ENCODE assay signal across 18 cellular contexts in the genomic region with DNA sequence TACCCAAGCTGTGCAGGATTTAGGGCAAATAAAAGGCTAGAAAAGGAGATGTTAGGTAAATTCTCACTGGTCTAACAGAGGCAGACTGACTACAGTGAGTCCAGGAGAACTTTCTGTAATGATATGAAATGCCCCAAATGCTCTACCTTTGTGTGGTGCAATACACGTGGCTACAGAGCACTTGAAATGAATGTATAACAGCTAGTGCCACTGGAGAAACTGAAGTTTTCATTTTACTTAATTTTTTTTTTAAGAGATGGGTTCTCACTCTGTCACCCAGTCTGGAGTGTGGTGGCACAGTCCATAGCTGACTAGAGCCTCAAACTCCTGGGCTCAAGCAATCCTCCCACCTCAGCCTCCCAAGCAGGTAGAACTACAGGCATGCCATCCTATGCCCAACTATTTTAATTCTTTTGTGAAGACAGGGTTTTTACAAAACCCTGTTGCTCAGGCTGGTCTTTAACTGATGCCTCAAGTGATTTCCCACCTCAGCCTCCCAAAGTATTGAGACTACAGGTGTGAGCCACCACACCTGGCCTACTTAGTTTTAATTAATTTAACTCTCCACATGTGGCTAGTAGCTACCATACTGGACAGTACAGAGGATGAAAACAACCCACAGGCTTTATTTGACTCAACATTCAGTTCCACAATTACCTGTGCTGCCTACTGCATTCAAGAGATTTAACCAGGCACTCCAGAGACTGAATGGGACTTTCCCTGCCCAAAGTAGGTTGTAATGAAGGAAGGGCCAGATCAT.
DNase-seq lines count a peak whose midpoint lies in the region; ATAC-seq lines count a peak whose summit lies in the region.
"Had no signal": no experiment of that assay in that cellular context is flagged by ENCODE, and none has a peak within 500 bp of the region (broad histone marks: within the 10 kb centered on the region; RNA-seq: fewer than 3 reads in every experiment).

No MANE protein-coding gene starts in this region.

- ATAC-seq in GM21737 (IDR thresholded peaks at IDR 0.05; ENCODE audit: unreplicated experiment) = no peak
- ATAC-seq: Panc1, right cardiac atrium had no signal

- H3K27ac Mint-ChIP-seq in activated naive CD8-positive, alpha-beta T cell = peak overlapping the region; percentile 64
- H3K27ac Mint-ChIP-seq in activated naive CD8-positive, alpha-beta T cell treated with anti-CD3 and anti-CD28 coated beads for 36 hours = no peak overlapping the region
- H3K27ac Mint-ChIP-seq: type B pancreatic cell had no signal

- H3K9me3 Mint-ChIP-seq in activated naive CD8-positive, alpha-beta T cell (ENCODE audit: low read depth) = no peaks in the 10 kb centered on the region
- H3K9me3 Mint-ChIP-seq in activated naive CD8-positive, alpha-beta T cell treated with anti-CD3 and anti-CD28 coated beads for 36 hours = no peaks in the 10 kb centered on the region
- H3K9me3 Mint-ChIP-seq: type B pancreatic cell had no signal

- H3K4me3 Mint-ChIP-seq in activated naive CD8-positive, alpha-beta T cell = no peak overlapping the region
- H3K4me3 Mint-ChIP-seq in activated naive CD8-positive, alpha-beta T cell treated with anti-CD3 and anti-CD28 coated beads for 36 hours = no peak overlapping the region
- H3K4me3 Mint-ChIP-seq: type B pancreatic cell had no signal

- DNase-seq in activated naive CD8-positive, alpha-beta T cell treated with anti-CD3 and anti-CD28 coated beads for 36 hours = no peak
- peak; percentile 0 for DNase-seq in SW480 (ENCODE audit: low spot score)
- peak; percentile 37 for DNase-seq in islet precursor cell
- no peak for DNase-seq in hippocampal formation (lab: John Stamatoyannopoulos, UW)
- DNase-seq in NCI-H1436 treated with DMSO at 0.1 percent for 48 hours (lab: John Stamatoyannopoulos, UW) = no peak
- DNase-seq in central memory CD4-positive, alpha-beta T cell = no peak
- DNase-seq: ACHN; activated CD8-positive, alpha-beta memory T cell treated with anti-CD3 and anti-CD28 coated beads for 24 hours; activated effector memory CD4-positive, alpha-beta T cell treated with anti-CD3 and anti-CD28 coated beads, Interleukin-2, amount 50 U/mL, for 16 hours; COR-L47; MG63; NCI-H2081; right cardiac atrium; stimulated activated CD4-positive, alpha-beta T cell treated with anti-CD3 and anti-CD28 coated beads, Interleukin-2, amount 100 ng/mL, for 24 hours had no signal

- H3K27me3 Mint-ChIP-seq in activated naive CD8-positive, alpha-beta T cell = no peaks in the 10 kb centered on the region
- H3K27me3 Mint-ChIP-seq in activated naive CD8-positive, alpha-beta T cell treated with anti-CD3 and anti-CD28 coated beads for 36 hours = no peaks in the 10 kb centered on the region
- H3K27me3 Mint-ChIP-seq: type B pancreatic cell had no signal

- H3K36me3 Mint-ChIP-seq in activated naive CD8-positive, alpha-beta T cell = peaks cover 10% of the 10 kb centered on the region
- H3K36me3 Mint-ChIP-seq in activated naive CD8-positive, alpha-beta T cell treated with anti-CD3 and anti-CD28 coated beads for 36 hours = peaks cover 8% of the 10 kb centered on the region

- H3K4me1 Mint-ChIP-seq in activated naive CD8-positive, alpha-beta T cell (ENCODE audit: low read depth) = peaks cover 57% of the 10 kb centered on the region
- H3K4me1 Mint-ChIP-seq in activated naive CD8-positive, alpha-beta T cell treated with anti-CD3 and anti-CD28 coated beads for 36 hours = peaks cover 56% of the 10 kb centered on the region

Comparison
In these comparisons a context has a peak if more than half of its experiments do, and no peak if none do; other contexts are left out.
1. DNase-seq: peak in SW480 (single experiment) and islet precursor cell (single experiment); none in activated naive CD8-positive, alpha-beta T cell treated with anti-CD3 and anti-CD28 coated beads for 36 hours (single experiment), hippocampal formation (0 of 2), NCI-H1436 treated with DMSO at 0.1 percent for 48 hours (single experiment) and central memory CD4-positive, alpha-beta T cell (single experiment).